ENCODE assay signal across 7 cellular contexts in the genomic region with DNA sequence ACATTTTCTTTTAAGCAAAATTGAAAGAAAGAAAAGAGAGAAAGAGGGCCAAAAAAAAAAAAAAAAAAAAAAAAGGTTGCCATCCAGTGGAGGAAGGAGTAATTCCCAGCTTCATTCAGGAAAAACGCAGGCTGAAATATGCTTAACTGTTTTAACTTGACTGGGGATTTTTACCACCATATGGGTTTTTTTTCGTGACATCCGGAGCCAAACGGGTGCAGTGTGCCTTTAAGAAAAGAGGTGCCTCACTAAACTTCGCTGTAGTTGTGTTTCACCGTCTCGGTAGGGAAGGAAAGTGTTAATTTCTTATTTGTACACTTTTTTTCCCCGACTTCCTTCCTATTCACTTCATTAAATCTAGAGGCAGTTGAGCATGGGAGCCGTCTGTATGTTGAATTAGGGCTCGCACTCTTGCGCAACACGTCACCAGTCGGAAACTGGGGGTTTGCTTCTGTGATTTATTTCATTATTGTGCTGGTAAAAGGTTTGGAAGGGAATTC.
DNase-seq lines count a peak whose midpoint lies in the region; ATAC-seq and TF ChIP-seq lines count a peak whose summit lies in the region.

No MANE protein-coding gene starts in this region.

- H3K27ac ChIP-seq in muscle layer of colon (ENCODE audit: low read depth, low read length), result peak overlapping the region; percentile 71

- TF ChIP-seq POLR2A in erythroblast (IDR thresholded peaks at IDR 0.05; ENCODE audit: low read length), result no peak

- peaks cover 30% of the 10 kb centered on the region for H3K4me1 ChIP-seq in muscle layer of colon (ENCODE audit: insufficient read depth, low read length)

- peak overlapping the region; percentile 38 for H3K9ac ChIP-seq in muscle layer of colon (ENCODE audit: low read length)

- no peaks in the 10 kb centered on the region for H3K27me3 ChIP-seq in muscle layer of colon (ENCODE audit: control insufficient read depth in 1 of 2, insufficient read depth in 2 of 2, low read length in 2 of 2)

- ATAC-seq in GM18517 (IDR thresholded peaks at IDR 0.05; ENCODE audit: unreplicated experiment) (peak; percentile 50), HG02870 (IDR thresholded peaks at IDR 0.05; ENCODE audit: unreplicated experiment) (peak; percentile 49)

- peak overlapping the region; percentile 49 to 63 for H3K4me3 ChIP-seq in muscle layer of colon (ENCODE audit: low read depth in 1 of 2, low read length in 2 of 2)

- no peaks in the 10 kb centered on the region for H3K9me3 ChIP-seq in muscle layer of colon (ENCODE audit: low read length)

- H3K36me3 ChIP-seq in muscle layer of colon (ENCODE audit: insufficient read depth, low read length), result peaks cover 8% of the 10 kb centered on the region

- peak; percentile 73 for DNase-seq in NCI-H2196 (lab: John Stamatoyannopoulos, UW; ENCODE audit: unreplicated experiment)
- peak; percentile 40 for DNase-seq in activated CD4-positive, alpha-beta T cell treated with anti-CD3 and anti-CD28 coated beads, Interleukin-2, amount 50 U/mL, for 1 hour
- DNase-seq in erythroblast (lab: John Stamatoyannopoulos, UW), result peak; percentile 22
- peak; percentile 61 for DNase-seq in superior temporal gyrus (ENCODE audit: extremely low spot score)

Comparison
In these comparisons a context has a peak if more than half of its experiments do, and no peak if none do; other contexts are left out.
1. Peak in every context shown above with its lines: DNase-seq, ATAC-seq, H3K4me3 ChIP-seq and H3K27ac ChIP-seq.
2. DNase-seq: peak in every context shown above with its lines; median percentile 73 in NCI-H2196; 61 in superior temporal gyrus; 40 in activated CD4-positive, alpha-beta T cell treated with anti-CD3 and anti-CD28 coated beads, Interleukin-2, amount 50 U/mL, for 1 hour; 22 in erythroblast.